1 cellular context compared by ENCODE assay signal in genomic region chr11:134253189-134253993, GRCh38.
A peak's percentile ranks its signal among the peaks of the same experiment; 100 is the strongest.
TF ChIP-seq lines count a peak whose summit lies in the region.

TSS of gene ACAD8 (plus strand) at chr11:134253568. CDS start at chr11:134253601, 33 bp downstream.
TSS of gene THYN1 (minus strand) at chr11:134253352. CDS start at chr11:134252882, 470 bp downstream.

TF ChIP-seq in HepG2, 621 proteins besides CTCF, POLR2A, EP300 and RAD21 (continued from another document and continues in another):
- TF ChIP-seq PCBP2 (optimal IDR thresholded peaks at IDR 0.05; ENCODE audit: low read depth, low read length, poor library complexity, severe bottlenecking) (no peak), ZNF546 (CRISPR knock-in tag; conservative IDR thresholded peaks at IDR 0.05) (no peak; the same call in 1 of the 2 replicates), NR1H2 (CRISPR knock-in tag; IDR thresholded peaks at IDR 0.05; ENCODE audit: borderline replicate concordance, low read depth) (no peak), ZNF562 (CRISPR knock-in tag; IDR thresholded peaks at IDR 0.05; ENCODE audit: borderline replicate concordance) (no peak), CREM (IDR thresholded peaks at IDR 0.05) (peak; percentile 90), CREM (CRISPR knock-in tag; IDR thresholded peaks at IDR 0.05) (no peak), ZFP62 (CRISPR knock-in tag; IDR thresholded peaks at IDR 0.05) (no peak; the same call in 1 of the 2 replicates), RBAK (CRISPR knock-in tag; IDR thresholded peaks at IDR 0.05) (no peak), E2F1 (CRISPR knock-in tag; IDR thresholded peaks at IDR 0.05) (peak; percentile 94), ERF (CRISPR knock-in tag; IDR thresholded peaks at IDR 0.05) (peak; percentile 79), ZNF629 (CRISPR knock-in tag; conservative IDR thresholded peaks at IDR 0.05) (no peak), RFX3 (CRISPR knock-in tag; IDR thresholded peaks at IDR 0.05) (no peak), EZH2 (conservative IDR thresholded peaks at IDR 0.05; ENCODE audit: low read depth, low read length) (no peak), SKIL (CRISPR knock-in tag; IDR thresholded peaks at IDR 0.05; ENCODE audit: borderline replicate concordance) (no peak), ZNF275 (CRISPR knock-in tag; IDR thresholded peaks at IDR 0.05; ENCODE audit: borderline replicate concordance) (0 out of 2 replicates have a peak, but pooled peaks have one; percentile 47), PHB2 (IDR thresholded peaks at IDR 0.05; ENCODE audit: partially characterized antibody) (no peak), GPBP1L1 (CRISPR knock-in tag; IDR thresholded peaks at IDR 0.05) (no peak), ZNF333 (CRISPR knock-in tag; IDR thresholded peaks at IDR 0.05; ENCODE audit: borderline replicate concordance) (no peak), JUNB (CRISPR knock-in tag; IDR thresholded peaks at IDR 0.05; ENCODE audit: borderline replicate concordance) (no peak), SMARCE1 (IDR thresholded peaks at IDR 0.05; ENCODE audit: borderline replicate concordance) (no peak), ZFX (CRISPR knock-in tag; IDR thresholded peaks at IDR 0.05; ENCODE audit: low read depth) (peak; percentile 50; the same call in 1 of the 2 replicates), ZBTB34 (CRISPR knock-in tag; IDR thresholded peaks at IDR 0.05) (no peak), RFXAP (CRISPR knock-in tag; IDR thresholded peaks at IDR 0.05; ENCODE audit: borderline replicate concordance) (no peak; the same call in 1 of the 2 replicates), THAP11 (CRISPR knock-in tag; IDR thresholded peaks at IDR 0.05) (peak; percentile 100), ZFYVE20 (CRISPR knock-in tag; IDR thresholded peaks at IDR 0.05; ENCODE audit: borderline replicate concordance, low read depth) (no peak), SPEN (CRISPR knock-in tag; IDR thresholded peaks at IDR 0.05; ENCODE audit: low read depth) (peak; percentile 67; the same call in 1 of the 2 replicates), ZFP36 (IDR thresholded peaks at IDR 0.05; ENCODE audit: borderline replicate concordance, low read depth, low read length, partially characterized antibody) (no peak), ZNF558 (CRISPR knock-in tag; IDR thresholded peaks at IDR 0.05; ENCODE audit: borderline replicate concordance) (no peak; the same call in 1 of the 2 replicates), FLYWCH1 (CRISPR knock-in tag; IDR thresholded peaks at IDR 0.05) (no peak), TFDP2 (CRISPR knock-in tag; IDR thresholded peaks at IDR 0.05) (peak; percentile 94), DMTF1 (CRISPR knock-in tag; IDR thresholded peaks at IDR 0.05) (no peak), ZNF138 (CRISPR knock-in tag; IDR thresholded peaks at IDR 0.05; ENCODE audit: low read depth) (no peak), DRAP1 (CRISPR knock-in tag; IDR thresholded peaks at IDR 0.05) (peak; percentile 68; the same call in 1 of the 2 replicates), ZNF75D (CRISPR knock-in tag; IDR thresholded peaks at IDR 0.05; ENCODE audit: borderline replicate concordance) (no peak), ZNF414 (CRISPR knock-in tag; IDR thresholded peaks at IDR 0.05) (no peak), SIX4 (CRISPR knock-in tag; IDR thresholded peaks at IDR 0.05) (no peak), ZBTB3 (CRISPR knock-in tag; IDR thresholded peaks at IDR 0.05; ENCODE audit: borderline replicate concordance, low read depth) (0 out of 2 replicates have a peak, but pooled peaks have one; percentile 48), CENPBD1 (CRISPR knock-in tag; IDR thresholded peaks at IDR 0.05; ENCODE audit: borderline replicate concordance, low read depth) (no peak)
